Comparison of ENCODE assay signal across 8 cellular contexts in genomic region chr6:13874191-13874549, GRCh38. TPM values are rescaled to one million over a fixed set of nuclear protein-coding genes. Genes with fewer than 3 reads are reported as not detected.
DNase-seq lines count a peak whose midpoint lies in the region; ATAC-seq, FAIRE-seq and TF ChIP-seq lines count a peak whose summit lies in the region.

No MANE protein-coding gene starts in this region.

- H2AFZ ChIP-seq in IMR-90 (replicated peaks; ENCODE audit: low read length, poor library complexity): peak overlapping the region; percentile 87

- H3K79me1 ChIP-seq in IMR-90 (ENCODE audit: low read depth in 1 of 2, low read length in 2 of 2): no peaks in the 10 kb centered on the region

- peaks cover 20 to 36% of the 10 kb centered on the region in 2 donors for H3K27me3 Mint-ChIP-seq in natural killer cell (ENCODE audit: low read depth in 2 of 2)

- H2BK15ac ChIP-seq in IMR-90 (ENCODE audit: low read depth, low read length): no peak overlapping the region

- H4K91ac ChIP-seq in IMR-90 (ENCODE audit: insufficient read depth, low read depth, low read length): no peak overlapping the region

- H3K36me3 Mint-ChIP-seq in natural killer cell: no peaks in the 10 kb centered on the region

- H3K4me1 ChIP-seq in BE2C (no peaks in the 10 kb centered on the region), IMR-90 (ENCODE audit: control insufficient read depth, insufficient read depth, low read length) (peaks cover 3% of the 10 kb centered on the region; the same call in 1 of the 2 replicates)

- no peak overlapping the region for H3K9ac ChIP-seq in IMR-90 (ENCODE audit: low read depth, low read length)

- H4K5ac ChIP-seq in IMR-90 (ENCODE audit: low read depth, low read length): no peak overlapping the region

- no peak for TF ChIP-seq RAD21 in IMR-90 (IDR thresholded peaks at IDR 0.05; ENCODE audit: low read length)

- no peak overlapping the region for H3K23ac ChIP-seq in IMR-90 (ENCODE audit: low read depth, low read length)

- FAIRE-seq in bronchial epithelial cell (lab: Jason Lieb, UNC): no peak

- no peaks in the 10 kb centered on the region for H3K9me3 Mint-ChIP-seq in natural killer cell

- no peak overlapping the region for H2AK9ac ChIP-seq in IMR-90 (replicated peaks; ENCODE audit: low read depth, low read length, poor library complexity)

- H4K8ac ChIP-seq in IMR-90 (ENCODE audit: low read depth in 2 of 2, low read length in 2 of 2): no peak overlapping the region

- H3K27me3 ChIP-seq in BE2C (no peaks in the 10 kb centered on the region), IMR-90 (ENCODE audit: control insufficient read depth, insufficient read depth, low read length) (peaks cover 7% of the 10 kb centered on the region), bronchial epithelial cell (ENCODE audit: control insufficient read depth, insufficient read depth, low read length) (no peaks in the 10 kb centered on the region)

- H3K9me3 ChIP-seq in BE2C (no peaks in the 10 kb centered on the region), IMR-90 (ENCODE audit: control insufficient read depth, insufficient read depth, low read length) (no peaks in the 10 kb centered on the region; the same call in 1 of the 2 replicates)

- intact Hi-C loops in IMR-90 (cut with micrococcal nuclease) (no loop called here), natural killer cell (cut with micrococcal nuclease) (no loop called here)

- no peak overlapping the region for H3K56ac ChIP-seq in IMR-90 (ENCODE audit: extremely low read depth, insufficient read depth, low read length)

- TF ChIP-seq POLR2A in IMR-90 (IDR thresholded peaks at IDR 0.05; ENCODE audit: low read depth, low read length): no peak

- H3K9me1 ChIP-seq in IMR-90 (ENCODE audit: insufficient read depth, low read length): no peaks in the 10 kb centered on the region

- H3K4me3 Mint-ChIP-seq in natural killer cell: peak overlapping the region; percentile 91

- POLR2A ChIA-PET in IMR-90 (lab: Charles Lee; ENCODE audit: unreplicated experiment): interaction anchor here (0.6 kb wide), 1 partner anchor 191 kb away, joined by 3 read pairs; no protein-coding TSS in a partner anchor

- H3K18ac ChIP-seq in IMR-90 (ENCODE audit: low read depth, low read length): no peak overlapping the region

- 60% methylated on average over 3 of the region's 8 CpGs; no CpG with 5 or more reads in 1 of the 2 experiments for WGBS in IMR-90 (ENCODE audit: extremely low coverage in 2 of 2, insufficient read length in 1 of 2), 2 experiments

- H3K36me3 ChIP-seq in BE2C (no peaks in the 10 kb centered on the region), IMR-90 (ENCODE audit: control insufficient read depth, insufficient read depth, low read length) (no peaks in the 10 kb centered on the region), bronchial epithelial cell (ENCODE audit: control insufficient read depth, insufficient read depth, low read length) (no peaks in the 10 kb centered on the region)

- H4K20me1 ChIP-seq in IMR-90 (ENCODE audit: insufficient read depth, low read length): no peaks in the 10 kb centered on the region

- dilution Hi-C loops in IMR-90 (cut with HindIII; ENCODE audit: low sequenced_read_pairs, unreplicated experiment): no loop called here

- in situ Hi-C loops in IMR-90 (cut with MboI; ENCODE audit: low sequenced_read_pairs): no loop called here

- H2BK5ac ChIP-seq in IMR-90 (ENCODE audit: low read depth, low read length, poor library complexity, severe bottlenecking): no peak overlapping the region

- no peak overlapping the region for H3K4ac ChIP-seq in IMR-90 (ENCODE audit: low read depth, low read length)

- CTCF ChIA-PET in IMR-90 (lab: Yijun Ruan, JAX): interaction anchor here (0.7 to 1.4 kb wide), 2 partner anchors 187 to 193 kb away, joined by 4 to 7 read pairs; no protein-coding TSS in a partner anchor

- no peak overlapping the region for H2BK20ac ChIP-seq in IMR-90 (ENCODE audit: low read depth, low read length)

- peak overlapping the region in 1 of 2 donors; percentile 54 for H3K27ac Mint-ChIP-seq in natural killer cell

- no peak for DNase-seq in BE2C
- DNase-seq in IMR-90: no peak
- DNase-seq in bronchial epithelial cell (ENCODE audit: low read depth): no peak
- DNase-seq in natural killer cell: no peak
- no peak for DNase-seq in NOMO-1 treated with dmso at 0.1 percent for 144 hours (lab: John Stamatoyannopoulos, UW; ENCODE audit: unreplicated experiment)

- ATAC-seq in IMR-90 (ENCODE audit: low read depth) (no peak), natural killer cell (no peak), HG02798 (IDR thresholded peaks at IDR 0.05; ENCODE audit: poor library complexity, unreplicated experiment) (no peak), HG03439 (IDR thresholded peaks at IDR 0.05; ENCODE audit: unreplicated experiment) (no peak), GM18511 (IDR thresholded peaks at IDR 0.05; ENCODE audit: unreplicated experiment) (no peak)

- H2AK5ac ChIP-seq in IMR-90 (ENCODE audit: low read depth, low read length): no peak overlapping the region

- no TSS peak for BruUV-seq in IMR-90 (replicated peaks; lab: Mats Ljungman, UMichigan)

- no peak overlapping the region; the same call in 1 of the 2 replicates for H3K4me2 ChIP-seq in IMR-90 (ENCODE audit: low read depth, low read length)

- H3K4me3 ChIP-seq in BE2C (ENCODE audit: low read depth, low read length) (peak overlapping the region; percentile 53), IMR-90 (ENCODE audit: insufficient read depth, low read depth, low read length) (no peak overlapping the region), bronchial epithelial cell (ENCODE audit: low read depth, low read length) (peak overlapping the region; percentile 49)

- H3K4me1 Mint-ChIP-seq in natural killer cell: peaks cover 17 to 18% of the 10 kb centered on the region in 2 donors

- no peak overlapping the region for H2BK120ac ChIP-seq in IMR-90 (ENCODE audit: low read depth, low read length)

- TF ChIP-seq CTCF in BE2C (IDR thresholded peaks at IDR 0.05; ENCODE audit: low read depth, low read length) (no peak), IMR-90 (conservative IDR thresholded peaks at IDR 0.05; ENCODE audit: low read depth, low read length) (no peak), bronchial epithelial cell (IDR thresholded peaks at IDR 0.05; ENCODE audit: insufficient read depth, low read length, severe bottlenecking) (no peak), natural killer cell (IDR thresholded peaks at IDR 0.05) (no peak)

- no peak overlapping the region for H3K27ac ChIP-seq in IMR-90 (ENCODE audit: insufficient read depth, low read length)

- no peak overlapping the region for H3K14ac ChIP-seq in IMR-90 (replicated peaks; ENCODE audit: low read depth, low read length)

TF ChIP-seq in IMR-90, 13 proteins besides CTCF, POLR2A, EP300 and RAD21:
- TF ChIP-seq MAZ (IDR thresholded peaks at IDR 0.05; ENCODE audit: borderline replicate concordance, low read depth, low read length) (no peak), CEBPB (IDR thresholded peaks at IDR 0.05; ENCODE audit: low read depth, low read length) (peak; percentile 78), SMC3 (IDR thresholded peaks at IDR 0.05; ENCODE audit: low read depth, low read length) (no peak)

RNA-seq across cellular contexts. Expression of gene RNF182, which starts 50.6 kb away (rescaled TPM):
- 0.39 TPM for polyA plus RNA-seq in BE2C (2012; ENCODE audit: insufficient read depth, insufficient read length, low read depth)
- total RNA-seq in IMR-90 (2012; rRNA removed) (6.4 and 9.1 TPM in 2 replicates), bronchial epithelial cell (0.13 TPM in 1 of 2 replicates, not detected in the other), natural killer cell (not detected)
- 3.0 and 4.1 TPM in 2 replicates for polyA plus RNA-seq in IMR-90 (2012; rRNA removed)
- polyA plus RNA-seq in IMR-90 (2012; cell fraction: cytosol; rRNA removed): 1.5 and 3.6 TPM in 2 replicates
- polyA plus RNA-seq in IMR-90 (2012; cell fraction: nucleus; rRNA removed; ENCODE audit: low replicate concordance): 0.94 and 4.0 TPM in 2 replicates

RNA-seq across cellular contexts. Expression of gene MCUR1, which starts 59.8 kb away (rescaled TPM):
- 19.0 TPM for polyA plus RNA-seq in BE2C (2012; ENCODE audit: insufficient read depth, insufficient read length, low read depth)
- 4.1 and 5.6 TPM in 2 replicates for total RNA-seq in IMR-90 (2012; rRNA removed)
- 6.0 and 6.5 TPM in 2 replicates for polyA plus RNA-seq in IMR-90 (2012; rRNA removed)
- 3.9 and 4.3 TPM in 2 replicates for polyA plus RNA-seq in IMR-90 (2012; cell fraction: cytosol; rRNA removed)
- 2.6 and 2.7 TPM in 2 replicates for polyA plus RNA-seq in IMR-90 (2012; cell fraction: nucleus; rRNA removed; ENCODE audit: low replicate concordance)
- total RNA-seq in bronchial epithelial cell: 10.0 and 15.1 TPM in 2 replicates
- total RNA-seq in natural killer cell: 1 to 10 TPM; 6.0 to 9.6 (median 7.9) TPM
